Comparison of ENCODE assay signal across 1 cellular context in the genomic region with DNA sequence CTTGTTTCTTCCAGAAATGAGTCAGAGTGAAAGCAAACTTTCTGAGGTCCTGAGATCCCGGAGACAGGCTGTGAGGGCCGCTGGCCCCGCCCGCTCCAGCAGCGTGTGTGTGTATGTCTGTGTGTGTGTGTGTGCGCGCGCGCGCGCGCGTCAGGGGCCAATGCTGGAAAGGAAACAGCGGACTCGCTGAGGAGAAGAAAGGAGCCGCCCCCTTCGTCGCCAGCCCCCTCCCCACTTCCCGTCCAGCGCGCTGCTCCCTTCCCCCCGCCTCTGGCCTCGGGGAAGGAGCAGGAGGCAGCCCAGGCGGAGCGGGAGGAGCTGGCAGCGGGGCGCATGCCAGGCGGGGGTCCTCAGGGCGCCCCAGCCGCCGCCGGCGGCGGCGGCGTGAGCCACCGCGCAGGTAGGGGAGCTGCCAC.
TF ChIP-seq lines count a peak whose summit lies in the region.

TSS of gene DISC1 (plus strand) at position 256 of the 416 bp plus-strand sequence. CDS start at position 334, 78 bp downstream.

TF ChIP-seq in K562, 482 proteins besides CTCF, POLR2A, EP300 and RAD21 (continued from another document and continues in another):
- TF ChIP-seq, protein P1, sequence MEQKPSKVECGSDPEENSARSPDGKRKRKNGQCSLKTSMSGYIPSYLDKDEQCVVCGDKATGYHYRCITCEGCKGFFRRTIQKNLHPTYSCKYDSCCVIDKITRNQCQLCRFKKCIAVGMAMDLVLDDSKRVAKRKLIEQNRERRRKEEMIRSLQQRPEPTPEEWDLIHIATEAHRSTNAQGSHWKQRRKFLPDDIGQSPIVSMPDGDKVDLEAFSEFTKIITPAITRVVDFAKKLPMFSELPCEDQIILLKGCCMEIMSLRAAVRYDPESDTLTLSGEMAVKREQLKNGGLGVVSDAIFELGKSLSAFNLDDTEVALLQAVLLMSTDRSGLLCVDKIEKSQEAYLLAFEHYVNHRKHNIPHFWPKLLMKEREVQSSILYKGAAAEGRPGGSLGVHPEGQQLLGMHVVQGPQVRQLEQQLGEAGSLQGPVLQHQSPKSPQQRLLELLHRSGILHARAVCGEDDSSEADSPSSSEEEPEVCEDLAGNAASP (IDR thresholded peaks at IDR 0.05): no peak
- TF ChIP-seq ZNF224 (CRISPR knock-in tag; IDR thresholded peaks at IDR 0.05) (no peak), E2F6 (IDR thresholded peaks at IDR 0.05; ENCODE audit: borderline replicate concordance in 1 of 2, extremely low read depth in 1 of 2, insufficient read depth in 1 of 2, insufficient read length in 1 of 2, low read depth in 1 of 2, low read length in 1 of 2, poor library complexity in 1 of 2, severe bottlenecking in 1 of 2) (no peak), ELF4 (CRISPR knock-in tag; IDR thresholded peaks at IDR 0.05) (peak; percentile 42; the same call in 1 of the 2 replicates), ZNF12 (CRISPR knock-in tag; IDR thresholded peaks at IDR 0.05) (no peak), ZNF780A (CRISPR knock-in tag; IDR thresholded peaks at IDR 0.05) (no peak), JUN (IDR thresholded peaks at IDR 0.05; ENCODE audit: borderline replicate concordance, low read depth, low read length) (0 out of 2 replicates have a peak, but pooled peaks have one; percentile 36), JUN (CRISPR knock-in tag; IDR thresholded peaks at IDR 0.05; ENCODE audit: borderline replicate concordance) (no peak), TEAD2 (tag; IDR thresholded peaks at IDR 0.05) (no peak), RNF2 (IDR thresholded peaks at IDR 0.05) (no peak), EGR1 (conservative IDR thresholded peaks at IDR 0.05) (no peak), ZZZ3 (IDR thresholded peaks at IDR 0.05) (no peak), KLF13 (tag; IDR thresholded peaks at IDR 0.05; ENCODE audit: borderline replicate concordance, low read depth) (no peak), NRF1 (conservative IDR thresholded peaks at IDR 0.05 in 1 of 2, IDR thresholded peaks at IDR 0.05 in 1 of 2) (peak; percentile 72 to 79), TARDBP (IDR thresholded peaks at IDR 0.05) (no peak), ZNF280A (IDR thresholded peaks at IDR 0.05; ENCODE audit: low read depth, partially characterized antibody) (no peak), HDAC6 (IDR thresholded peaks at IDR 0.05; ENCODE audit: low read depth, low read length) (peak; percentile 79; the same call in 1 of the 2 replicates), CREBBP (IDR thresholded peaks at IDR 0.05; ENCODE audit: low read depth, low read length) (no peak), SNRNP70 (optimal IDR thresholded peaks at IDR 0.05; ENCODE audit: low read depth, low read length) (no peak), MBD2 (IDR thresholded peaks at IDR 0.05; ENCODE audit: borderline replicate concordance, low read depth) (no peak), HNRNPK (IDR thresholded peaks at IDR 0.05; ENCODE audit: low read depth, low read length, poor library complexity, severe bottlenecking) (no peak), ATF1 (CRISPR knock-in tag; IDR thresholded peaks at IDR 0.05) (no peak), ATF1 (tag; IDR thresholded peaks at IDR 0.05) (peak; percentile 58), ATF7 (IDR thresholded peaks at IDR 0.05) (no peak), NR4A1 (CRISPR knock-in tag; IDR thresholded peaks at IDR 0.05) (no peak), NR4A1 (tag; IDR thresholded peaks at IDR 0.05) (no peak), ELK3 (CRISPR knock-in tag; IDR thresholded peaks at IDR 0.05) (no peak), COPS2 (conservative IDR thresholded peaks at IDR 0.05) (no peak), NR1H2 (CRISPR knock-in tag; IDR thresholded peaks at IDR 0.05) (no peak), CREB1 (IDR thresholded peaks at IDR 0.05) (no peak), CREB1 (CRISPR knock-in tag; IDR thresholded peaks at IDR 0.05) (0 out of 2 replicates have a peak, but pooled peaks have one; percentile 31), VEZF1 (CRISPR knock-in tag; IDR thresholded peaks at IDR 0.05) (peak; percentile 91), CXXC5 (CRISPR knock-in tag; IDR thresholded peaks at IDR 0.05) (peak; percentile 84), BHLHE40 (IDR thresholded peaks at IDR 0.05; ENCODE audit: low read length) (no peak), GABPB2 (CRISPR knock-in tag; conservative IDR thresholded peaks at IDR 0.05) (no peak), ZNF431 (CRISPR knock-in tag; IDR thresholded peaks at IDR 0.05) (no peak), ZNF699 (CRISPR knock-in tag; IDR thresholded peaks at IDR 0.05; ENCODE audit: insufficient replicate concordance) (no peak)
- TF ChIP-seq, protein P2, sequence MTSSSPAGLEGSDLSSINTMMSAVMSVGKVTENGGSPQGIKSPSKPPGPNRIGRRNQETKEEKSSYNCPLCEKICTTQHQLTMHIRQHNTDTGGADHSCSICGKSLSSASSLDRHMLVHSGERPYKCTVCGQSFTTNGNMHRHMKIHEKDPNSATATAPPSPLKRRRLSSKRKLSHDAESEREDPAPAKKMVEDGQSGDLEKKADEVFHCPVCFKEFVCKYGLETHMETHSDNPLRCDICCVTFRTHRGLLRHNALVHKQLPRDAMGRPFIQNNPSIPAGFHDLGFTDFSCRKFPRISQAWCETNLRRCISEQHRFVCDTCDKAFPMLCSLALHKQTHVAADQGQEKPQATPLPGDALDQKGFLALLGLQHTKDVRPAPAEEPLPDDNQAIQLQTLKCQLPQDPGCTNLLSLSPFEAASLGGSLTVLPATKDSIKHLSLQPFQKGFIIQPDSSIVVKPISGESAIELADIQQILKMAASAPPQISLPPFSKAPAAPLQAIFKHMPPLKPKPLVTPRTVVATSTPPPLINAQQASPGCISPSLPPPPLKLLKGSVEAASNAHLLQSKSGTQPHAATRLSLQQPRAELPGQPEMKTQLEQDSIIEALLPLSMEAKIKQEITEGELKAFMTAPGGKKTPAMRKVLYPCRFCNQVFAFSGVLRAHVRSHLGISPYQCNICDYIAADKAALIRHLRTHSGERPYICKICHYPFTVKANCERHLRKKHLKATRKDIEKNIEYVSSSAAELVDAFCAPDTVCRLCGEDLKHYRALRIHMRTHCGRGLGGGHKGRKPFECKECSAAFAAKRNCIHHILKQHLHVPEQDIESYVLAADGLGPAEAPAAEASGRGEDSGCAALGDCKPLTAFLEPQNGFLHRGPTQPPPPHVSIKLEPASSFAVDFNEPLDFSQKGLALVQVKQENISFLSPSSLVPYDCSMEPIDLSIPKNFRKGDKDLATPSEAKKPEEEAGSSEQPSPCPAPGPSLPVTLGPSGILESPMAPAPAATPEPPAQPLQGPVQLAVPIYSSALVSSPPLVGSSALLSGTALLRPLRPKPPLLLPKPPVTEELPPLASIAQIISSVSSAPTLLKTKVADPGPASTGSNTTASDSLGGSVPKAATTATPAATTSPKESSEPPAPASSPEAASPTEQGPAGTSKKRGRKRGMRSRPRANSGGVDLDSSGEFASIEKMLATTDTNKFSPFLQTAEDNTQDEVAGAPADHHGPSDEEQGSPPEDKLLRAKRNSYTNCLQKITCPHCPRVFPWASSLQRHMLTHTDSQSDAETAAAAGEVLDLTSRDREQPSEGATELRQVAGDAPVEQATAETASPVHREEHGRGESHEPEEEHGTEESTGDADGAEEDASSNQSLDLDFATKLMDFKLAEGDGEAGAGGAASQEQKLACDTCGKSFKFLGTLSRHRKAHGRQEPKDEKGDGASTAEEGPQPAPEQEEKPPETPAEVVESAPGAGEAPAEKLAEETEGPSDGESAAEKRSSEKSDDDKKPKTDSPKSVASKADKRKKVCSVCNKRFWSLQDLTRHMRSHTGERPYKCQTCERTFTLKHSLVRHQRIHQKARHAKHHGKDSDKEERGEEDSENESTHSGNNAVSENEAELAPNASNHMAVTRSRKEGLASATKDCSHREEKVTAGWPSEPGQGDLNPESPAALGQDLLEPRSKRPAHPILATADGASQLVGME (CRISPR knock-in tag; IDR thresholded peaks at IDR 0.05): no peak
- TF ChIP-seq, protein P3, sequence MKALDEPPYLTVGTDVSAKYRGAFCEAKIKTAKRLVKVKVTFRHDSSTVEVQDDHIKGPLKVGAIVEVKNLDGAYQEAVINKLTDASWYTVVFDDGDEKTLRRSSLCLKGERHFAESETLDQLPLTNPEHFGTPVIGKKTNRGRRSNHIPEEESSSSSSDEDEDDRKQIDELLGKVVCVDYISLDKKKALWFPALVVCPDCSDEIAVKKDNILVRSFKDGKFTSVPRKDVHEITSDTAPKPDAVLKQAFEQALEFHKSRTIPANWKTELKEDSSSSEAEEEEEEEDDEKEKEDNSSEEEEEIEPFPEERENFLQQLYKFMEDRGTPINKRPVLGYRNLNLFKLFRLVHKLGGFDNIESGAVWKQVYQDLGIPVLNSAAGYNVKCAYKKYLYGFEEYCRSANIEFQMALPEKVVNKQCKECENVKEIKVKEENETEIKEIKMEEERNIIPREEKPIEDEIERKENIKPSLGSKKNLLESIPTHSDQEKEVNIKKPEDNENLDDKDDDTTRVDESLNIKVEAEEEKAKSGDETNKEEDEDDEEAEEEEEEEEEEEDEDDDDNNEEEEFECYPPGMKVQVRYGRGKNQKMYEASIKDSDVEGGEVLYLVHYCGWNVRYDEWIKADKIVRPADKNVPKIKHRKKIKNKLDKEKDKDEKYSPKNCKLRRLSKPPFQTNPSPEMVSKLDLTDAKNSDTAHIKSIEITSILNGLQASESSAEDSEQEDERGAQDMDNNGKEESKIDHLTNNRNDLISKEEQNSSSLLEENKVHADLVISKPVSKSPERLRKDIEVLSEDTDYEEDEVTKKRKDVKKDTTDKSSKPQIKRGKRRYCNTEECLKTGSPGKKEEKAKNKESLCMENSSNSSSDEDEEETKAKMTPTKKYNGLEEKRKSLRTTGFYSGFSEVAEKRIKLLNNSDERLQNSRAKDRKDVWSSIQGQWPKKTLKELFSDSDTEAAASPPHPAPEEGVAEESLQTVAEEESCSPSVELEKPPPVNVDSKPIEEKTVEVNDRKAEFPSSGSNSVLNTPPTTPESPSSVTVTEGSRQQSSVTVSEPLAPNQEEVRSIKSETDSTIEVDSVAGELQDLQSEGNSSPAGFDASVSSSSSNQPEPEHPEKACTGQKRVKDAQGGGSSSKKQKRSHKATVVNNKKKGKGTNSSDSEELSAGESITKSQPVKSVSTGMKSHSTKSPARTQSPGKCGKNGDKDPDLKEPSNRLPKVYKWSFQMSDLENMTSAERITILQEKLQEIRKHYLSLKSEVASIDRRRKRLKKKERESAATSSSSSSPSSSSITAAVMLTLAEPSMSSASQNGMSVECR (CRISPR knock-in tag; IDR thresholded peaks at IDR 0.05): no peak
- TF ChIP-seq, protein P4, sequence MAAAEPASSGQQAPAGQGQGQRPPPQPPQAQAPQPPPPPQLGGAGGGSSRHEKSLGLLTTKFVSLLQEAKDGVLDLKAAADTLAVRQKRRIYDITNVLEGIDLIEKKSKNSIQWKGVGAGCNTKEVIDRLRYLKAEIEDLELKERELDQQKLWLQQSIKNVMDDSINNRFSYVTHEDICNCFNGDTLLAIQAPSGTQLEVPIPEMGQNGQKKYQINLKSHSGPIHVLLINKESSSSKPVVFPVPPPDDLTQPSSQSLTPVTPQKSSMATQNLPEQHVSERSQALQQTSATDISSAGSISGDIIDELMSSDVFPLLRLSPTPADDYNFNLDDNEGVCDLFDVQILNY (CRISPR knock-in tag; IDR thresholded peaks at IDR 0.05): no peak
- TF ChIP-seq, protein P5, sequence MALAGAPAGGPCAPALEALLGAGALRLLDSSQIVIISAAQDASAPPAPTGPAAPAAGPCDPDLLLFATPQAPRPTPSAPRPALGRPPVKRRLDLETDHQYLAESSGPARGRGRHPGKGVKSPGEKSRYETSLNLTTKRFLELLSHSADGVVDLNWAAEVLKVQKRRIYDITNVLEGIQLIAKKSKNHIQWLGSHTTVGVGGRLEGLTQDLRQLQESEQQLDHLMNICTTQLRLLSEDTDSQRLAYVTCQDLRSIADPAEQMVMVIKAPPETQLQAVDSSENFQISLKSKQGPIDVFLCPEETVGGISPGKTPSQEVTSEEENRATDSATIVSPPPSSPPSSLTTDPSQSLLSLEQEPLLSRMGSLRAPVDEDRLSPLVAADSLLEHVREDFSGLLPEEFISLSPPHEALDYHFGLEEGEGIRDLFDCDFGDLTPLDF (CRISPR knock-in tag; IDR thresholded peaks at IDR 0.05): no peak
